8 cellular contexts compared by ENCODE assay signal in genomic region chr1:179142889-179143299, GRCh38.
DNase-seq lines count a peak whose midpoint lies in the region; ATAC-seq, FAIRE-seq and TF ChIP-seq lines count a peak whose summit lies in the region.

No MANE protein-coding gene starts in this region.

- H3K9me3 ChIP-seq in A549 (no peaks in the 10 kb centered on the region), tibial artery (no peaks in the 10 kb centered on the region)

- WGBS in A549 (ENCODE audit: missing lambda C conversion rate): 5% methylated on average over 2 of the region's 2 CpGs

- DNase-seq in A549 (ENCODE audit: low read depth in 1 of 2, low spot score in 1 of 2) (peak; percentile 66 to 88), HPDE6-E6E7 (ENCODE audit: extremely low spot score) (peak; percentile 59), islet precursor cell (peak; percentile 87), tibial artery (no peak), superior temporal gyrus (ENCODE audit: extremely low spot score) (no peak), NCI-H774 (lab: John Stamatoyannopoulos, UW) (no peak)
- DNase-seq in activated naive CD8-positive, alpha-beta T cell treated with anti-CD3 and anti-CD28 coated beads for 36 hours: no peak

- CTCF ChIA-PET in A549 (lab: Yijun Ruan, JAX): interaction anchor here (2.6 kb wide), 1 partner anchor 22 kb away, joined by 15 read pairs; no protein-coding TSS in a partner anchor

- no peak for TF ChIP-seq RAD21 in A549 (conservative IDR thresholded peaks at IDR 0.05 in 1 of 2, IDR thresholded peaks at IDR 0.05 in 1 of 2)

- POLR2A ChIA-PET in A549 (lab: Yijun Ruan, JAX): interaction anchor here (0.7 to 1.2 kb wide), 3 partner anchors 17 to 24 kb away, joined by 3 read pairs; no protein-coding TSS in a partner anchor

- H3K4me3 ChIP-seq in A549 (peak overlapping the region; percentile 39), tibial artery (peak overlapping the region; percentile 15 to 47)

- peak; percentile 95 for FAIRE-seq in A549 (lab: Jason Lieb, UNC)

- TF ChIP-seq EP300 in A549 (IDR thresholded peaks at IDR 0.05): no peak

- H3K4me1 Mint-ChIP-seq in activated naive CD8-positive, alpha-beta T cell treated with anti-CD3 and anti-CD28 coated beads for 36 hours: peaks cover 36% of the 10 kb centered on the region

- H3K36me3 ChIP-seq in tibial artery: no peaks in the 10 kb centered on the region

- peaks cover 16% of the 10 kb centered on the region for H3K36me3 Mint-ChIP-seq in activated naive CD8-positive, alpha-beta T cell treated with anti-CD3 and anti-CD28 coated beads for 36 hours

- intact Hi-C loops in tibial artery (cut with DNase I; ENCODE audit: low total_unique reads): no loop called here

- H3K27me3 Mint-ChIP-seq in activated naive CD8-positive, alpha-beta T cell treated with anti-CD3 and anti-CD28 coated beads for 36 hours: no peaks in the 10 kb centered on the region

- peak overlapping the region; percentile 59 to 82 for H3K27ac ChIP-seq in A549
- peak overlapping the region; percentile 38 to 59 for H3K27ac ChIP-seq in tibial artery

- peak overlapping the region; percentile 26 for H3K4me3 Mint-ChIP-seq in activated naive CD8-positive, alpha-beta T cell treated with anti-CD3 and anti-CD28 coated beads for 36 hours

- H3K4me1 ChIP-seq in A549 (peaks cover 45% of the 10 kb centered on the region), tibial artery (peaks cover 0 to 40% (median 5%) of the 10 kb centered on the region in 4 donors)

- TF ChIP-seq POLR2A in A549 (IDR thresholded peaks at IDR 0.05; ENCODE audit: low read length): no peak

- H3K27ac Mint-ChIP-seq in activated naive CD8-positive, alpha-beta T cell treated with anti-CD3 and anti-CD28 coated beads for 36 hours: peak overlapping the region; percentile 76

- peak overlapping the region; percentile 72 for H3K4me2 ChIP-seq in A549

- peak; percentile 94 to 97 for ATAC-seq in A549
- ATAC-seq in HG02884 (IDR thresholded peaks at IDR 0.05; ENCODE audit: unreplicated experiment): no peak

- no peaks in the 10 kb centered on the region for H3K9me3 Mint-ChIP-seq in activated naive CD8-positive, alpha-beta T cell treated with anti-CD3 and anti-CD28 coated beads for 36 hours

- no peaks in the 10 kb centered on the region for H3K27me3 ChIP-seq in tibial artery

- no peak for TF ChIP-seq CTCF in A549 (IDR thresholded peaks at IDR 0.05)
- no peak for TF ChIP-seq CTCF in tibial artery (IDR thresholded peaks at IDR 0.05)

TF ChIP-seq in A549, 52 proteins besides CTCF, POLR2A, EP300 and RAD21:
- TF ChIP-seq MAFK (IDR thresholded peaks at IDR 0.05; ENCODE audit: partially characterized antibody) (peak; percentile 6), KDM5A (IDR thresholded peaks at IDR 0.05) (no peak), ZSCAN20 (CRISPR knock-in tag; IDR thresholded peaks at IDR 0.05) (no peak), FOSL2 (IDR thresholded peaks at IDR 0.05) (no peak), FOSL2 (CRISPR knock-in tag; IDR thresholded peaks at IDR 0.05) (peak; percentile 39), JUN (IDR thresholded peaks at IDR 0.05) (peak in 1 of 2 experiments; percentile 37; a peak in 1 of 5 replicates), MAX (IDR thresholded peaks at IDR 0.05) (peak; percentile 62), HOXA7 (CRISPR knock-in tag; IDR thresholded peaks at IDR 0.05) (no peak), POLR2AphosphoS2 (conservative IDR thresholded peaks at IDR 0.05; ENCODE audit: low read length) (no peak), RARB (CRISPR knock-in tag; IDR thresholded peaks at IDR 0.05) (no peak)
- TF ChIP-seq, protein P1, sequence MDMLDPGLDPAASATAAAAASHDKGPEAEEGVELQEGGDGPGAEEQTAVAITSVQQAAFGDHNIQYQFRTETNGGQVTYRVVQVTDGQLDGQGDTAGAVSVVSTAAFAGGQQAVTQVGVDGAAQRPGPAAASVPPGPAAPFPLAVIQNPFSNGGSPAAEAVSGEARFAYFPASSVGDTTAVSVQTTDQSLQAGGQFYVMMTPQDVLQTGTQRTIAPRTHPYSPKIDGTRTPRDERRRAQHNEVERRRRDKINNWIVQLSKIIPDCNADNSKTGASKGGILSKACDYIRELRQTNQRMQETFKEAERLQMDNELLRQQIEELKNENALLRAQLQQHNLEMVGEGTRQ (IDR thresholded peaks at IDR 0.05): 0 out of 2 replicates have a peak, but pooled peaks have one; percentile 15

Comparison
In these comparisons a context has a peak if more than half of its experiments do, and no peak if none do; other contexts are left out.
1. DNase-seq: peak in A549 (2 of 2), HPDE6-E6E7 (single experiment) and islet precursor cell (single experiment); none in activated naive CD8-positive, alpha-beta T cell treated with anti-CD3 and anti-CD28 coated beads for 36 hours (single experiment), tibial artery (0 of 2), superior temporal gyrus (single experiment) and NCI-H774 (single experiment).